In the genomic region with DNA sequence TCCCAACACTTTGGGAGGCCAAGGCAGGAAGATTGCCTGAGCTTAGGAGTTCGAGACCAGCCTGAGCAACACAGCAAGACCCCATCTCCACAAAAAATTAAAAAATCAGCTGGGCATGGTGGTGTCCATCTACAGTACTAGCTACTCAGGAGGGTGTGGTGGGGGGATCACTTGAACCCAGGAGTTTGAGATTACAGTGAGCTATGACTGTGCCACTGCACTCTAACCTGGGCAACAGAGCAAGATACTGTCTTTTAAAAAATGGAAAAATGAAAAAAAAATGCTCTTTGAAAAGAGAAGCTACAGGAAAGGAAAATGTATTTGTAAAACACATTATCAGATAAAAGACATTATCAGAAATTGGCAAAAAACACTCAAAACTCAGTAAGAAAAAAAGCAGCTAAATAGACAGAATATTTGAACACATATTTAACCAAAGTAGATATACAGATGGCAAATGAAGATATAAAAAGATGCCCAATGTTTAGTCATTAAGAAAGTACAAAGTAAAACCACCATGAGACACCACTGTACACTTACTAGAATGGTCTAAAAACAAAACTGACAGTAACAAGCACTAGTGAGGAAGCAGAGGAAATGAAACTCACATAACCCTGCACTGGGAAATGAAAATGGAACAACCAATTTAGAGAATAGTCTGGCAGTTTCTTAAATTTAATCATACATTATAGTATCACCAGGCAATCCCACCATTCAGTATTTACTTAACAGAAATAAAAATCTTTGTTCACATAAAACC, we compare ENCODE assay signal across 12 cellular contexts. TPM values are rescaled to one million over a fixed set of nuclear protein-coding genes. Genes with fewer than 3 reads are reported as not detected.
DNase-seq lines count a peak whose midpoint lies in the region; ATAC-seq, FAIRE-seq and TF ChIP-seq lines count a peak whose summit lies in the region.
"Had no signal": no experiment of that assay in that cellular context is flagged by ENCODE, and none has a peak within 500 bp of the region (broad histone marks: within the 10 kb centered on the region; RNA-seq: fewer than 3 reads in every experiment).

No MANE protein-coding gene starts in this region.

- no peaks in the 10 kb centered on the region for H3K27me3 Mint-ChIP-seq in CD4-positive, alpha-beta memory T cell
- H3K27me3 Mint-ChIP-seq in WTC11 (ENCODE audit: low read depth): no peaks in the 10 kb centered on the region

- H3K4me3 ChIP-seq in CD4-positive, alpha-beta memory T cell (ENCODE audit: low read length in 2 of 2): no peak overlapping the region
- H3K4me3 ChIP-seq in lower leg skin (ENCODE audit: low read depth, poor library complexity, severe bottlenecking): no peak overlapping the region

- H3K4me1 ChIP-seq in CD4-positive, alpha-beta memory T cell (ENCODE audit: insufficient read depth, low read length): peaks cover 4% of the 10 kb centered on the region

- TF ChIP-seq POLR2A in lower leg skin (IDR thresholded peaks at IDR 0.05): no peak

- CTCF ChIA-PET in CD4-positive, alpha-beta memory T cell (lab: Charles Lee; ENCODE audit: partially characterized antibody): interaction anchor here (0.9 to 2.1 kb wide), 9 partner anchors 9 to 563 kb away, joined by 3 to 7 read pairs (median 4); no protein-coding TSS in a partner anchor
- CTCF ChIA-PET in WTC11 (lab: Charles Lee): no interaction called here

- peaks cover 63% of the 10 kb centered on the region for H3K36me3 ChIP-seq in CD4-positive, alpha-beta memory T cell (ENCODE audit: insufficient read depth, low read length)

- peak overlapping the region in 6 of 7 donors; percentile 13 to 89 (median 56) for H3K27ac Mint-ChIP-seq in CD4-positive, alpha-beta memory T cell
- peak overlapping the region; percentile 52 for H3K27ac Mint-ChIP-seq in WTC11

- H3K36me3 Mint-ChIP-seq in CD4-positive, alpha-beta memory T cell: peaks cover 51 to 83% of the 10 kb centered on the region in 2 donors
- H3K36me3 Mint-ChIP-seq in WTC11: peaks cover 82% of the 10 kb centered on the region

- WGBS in lower leg skin, 2 donors: 100% methylated on average over 1 of the region's 1 CpG

- no peak for TF ChIP-seq CTCF in WTC11 (IDR thresholded peaks at IDR 0.05)
- TF ChIP-seq CTCF in lower leg skin (IDR thresholded peaks at IDR 0.05): no peak

- H3K9me3 ChIP-seq in CD4-positive, alpha-beta memory T cell (ENCODE audit: control insufficient read depth in 1 of 2, low read length in 2 of 2): no peaks in the 10 kb centered on the region

- no peaks in the 10 kb centered on the region for H3K9me3 Mint-ChIP-seq in CD4-positive, alpha-beta memory T cell
- no peaks in the 10 kb centered on the region for H3K9me3 Mint-ChIP-seq in WTC11

- DNase-seq in CD4-positive, alpha-beta memory T cell: no peak
- DNase-seq in GM19239 (ENCODE audit: insufficient read length, low spot score): peak; percentile 10
- DNase-seq in WTC11 (ENCODE audit: low spot score): no peak
- DNase-seq in urothelium cell line (ENCODE audit: low spot score): no peak
- no peak for DNase-seq in epidermal melanocyte (ENCODE audit: insufficient read length, low spot score)
- no peak for DNase-seq in lower leg skin (ENCODE audit: low spot score in 2 of 2)
- DNase-seq in NCI-H524 treated with DMSO at 0.1 percent for 48 hours (lab: John Stamatoyannopoulos, UW): no peak
- DNase-seq: activated CD8-positive, alpha-beta memory T cell treated with anti-CD3 and anti-CD28 coated beads, Interleukin-2, amount 50 U/mL, for 48 hours; DND-41; NCI-H1105; stimulated activated CD4-positive, alpha-beta T cell treated with anti-CD3 and anti-CD28 coated beads, Interleukin-15, amount 100 ng/mL, for 24 hours had no signal

- peak overlapping the region in 2 of 8 donors; percentile 2 to 19 for H3K4me3 Mint-ChIP-seq in CD4-positive, alpha-beta memory T cell
- H3K4me3 Mint-ChIP-seq in WTC11: no peak overlapping the region

- H3K27me3 ChIP-seq in CD4-positive, alpha-beta memory T cell (ENCODE audit: insufficient read depth, low read length): no peaks in the 10 kb centered on the region

- FAIRE-seq in GM19239 (lab: Jason Lieb, UNC) (peak; percentile 89), urothelium cell line (lab: Jason Lieb, UNC) (no peak)

- no peak overlapping the region for H3K27ac ChIP-seq in CD4-positive, alpha-beta memory T cell (ENCODE audit: low read depth, low read length)

- intact Hi-C loops in CD4-positive, alpha-beta memory T cell (cut with micrococcal nuclease): no loop called here
- intact Hi-C loops in lower leg skin (cut with DNase I; ENCODE audit: low total_unique reads): no loop called here

- ATAC-seq in HG03039 (IDR thresholded peaks at IDR 0.05; ENCODE audit: unreplicated experiment) (peak; percentile 97), WTC11 (no peak)

- peaks cover 15 to 25% (median 21%) of the 10 kb centered on the region in 4 donors for H3K4me1 Mint-ChIP-seq in CD4-positive, alpha-beta memory T cell
- H3K4me1 Mint-ChIP-seq in WTC11: no peaks in the 10 kb centered on the region

- POLR2A ChIA-PET in CD4-positive, alpha-beta memory T cell (lab: Charles Lee; ENCODE audit: partially characterized antibody): interaction anchor here (0.6 kb wide), 1 partner anchor 246 kb away, joined by 5 read pairs; no protein-coding TSS in a partner anchor
- POLR2A ChIA-PET in WTC11 (lab: Charles Lee): no interaction called here

TF ChIP-seq in WTC11, 78 proteins besides CTCF, POLR2A, EP300 and RAD21:
- TF ChIP-seq, protein P1, sequence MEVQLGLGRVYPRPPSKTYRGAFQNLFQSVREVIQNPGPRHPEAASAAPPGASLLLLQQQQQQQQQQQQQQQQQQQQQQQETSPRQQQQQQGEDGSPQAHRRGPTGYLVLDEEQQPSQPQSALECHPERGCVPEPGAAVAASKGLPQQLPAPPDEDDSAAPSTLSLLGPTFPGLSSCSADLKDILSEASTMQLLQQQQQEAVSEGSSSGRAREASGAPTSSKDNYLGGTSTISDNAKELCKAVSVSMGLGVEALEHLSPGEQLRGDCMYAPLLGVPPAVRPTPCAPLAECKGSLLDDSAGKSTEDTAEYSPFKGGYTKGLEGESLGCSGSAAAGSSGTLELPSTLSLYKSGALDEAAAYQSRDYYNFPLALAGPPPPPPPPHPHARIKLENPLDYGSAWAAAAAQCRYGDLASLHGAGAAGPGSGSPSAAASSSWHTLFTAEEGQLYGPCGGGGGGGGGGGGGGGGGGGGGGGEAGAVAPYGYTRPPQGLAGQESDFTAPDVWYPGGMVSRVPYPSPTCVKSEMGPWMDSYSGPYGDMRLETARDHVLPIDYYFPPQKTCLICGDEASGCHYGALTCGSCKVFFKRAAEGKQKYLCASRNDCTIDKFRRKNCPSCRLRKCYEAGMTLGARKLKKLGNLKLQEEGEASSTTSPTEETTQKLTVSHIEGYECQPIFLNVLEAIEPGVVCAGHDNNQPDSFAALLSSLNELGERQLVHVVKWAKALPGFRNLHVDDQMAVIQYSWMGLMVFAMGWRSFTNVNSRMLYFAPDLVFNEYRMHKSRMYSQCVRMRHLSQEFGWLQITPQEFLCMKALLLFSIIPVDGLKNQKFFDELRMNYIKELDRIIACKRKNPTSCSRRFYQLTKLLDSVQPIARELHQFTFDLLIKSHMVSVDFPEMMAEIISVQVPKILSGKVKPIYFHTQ (CRISPR knock-in tag; IDR thresholded peaks at IDR 0.05): no peak
- TF ChIP-seq ZNF121 (CRISPR knock-in tag; IDR thresholded peaks at IDR 0.05): peak; percentile 18; the same call in 1 of the 2 replicates
- TF ChIP-seq, protein P2, sequence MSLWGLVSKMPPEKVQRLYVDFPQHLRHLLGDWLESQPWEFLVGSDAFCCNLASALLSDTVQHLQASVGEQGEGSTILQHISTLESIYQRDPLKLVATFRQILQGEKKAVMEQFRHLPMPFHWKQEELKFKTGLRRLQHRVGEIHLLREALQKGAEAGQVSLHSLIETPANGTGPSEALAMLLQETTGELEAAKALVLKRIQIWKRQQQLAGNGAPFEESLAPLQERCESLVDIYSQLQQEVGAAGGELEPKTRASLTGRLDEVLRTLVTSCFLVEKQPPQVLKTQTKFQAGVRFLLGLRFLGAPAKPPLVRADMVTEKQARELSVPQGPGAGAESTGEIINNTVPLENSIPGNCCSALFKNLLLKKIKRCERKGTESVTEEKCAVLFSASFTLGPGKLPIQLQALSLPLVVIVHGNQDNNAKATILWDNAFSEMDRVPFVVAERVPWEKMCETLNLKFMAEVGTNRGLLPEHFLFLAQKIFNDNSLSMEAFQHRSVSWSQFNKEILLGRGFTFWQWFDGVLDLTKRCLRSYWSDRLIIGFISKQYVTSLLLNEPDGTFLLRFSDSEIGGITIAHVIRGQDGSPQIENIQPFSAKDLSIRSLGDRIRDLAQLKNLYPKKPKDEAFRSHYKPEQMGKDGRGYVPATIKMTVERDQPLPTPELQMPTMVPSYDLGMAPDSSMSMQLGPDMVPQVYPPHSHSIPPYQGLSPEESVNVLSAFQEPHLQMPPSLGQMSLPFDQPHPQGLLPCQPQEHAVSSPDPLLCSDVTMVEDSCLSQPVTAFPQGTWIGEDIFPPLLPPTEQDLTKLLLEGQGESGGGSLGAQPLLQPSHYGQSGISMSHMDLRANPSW (CRISPR knock-in tag; conservative IDR thresholded peaks at IDR 0.05; ENCODE audit: low read depth): no peak
- TF ChIP-seq, protein P3, sequence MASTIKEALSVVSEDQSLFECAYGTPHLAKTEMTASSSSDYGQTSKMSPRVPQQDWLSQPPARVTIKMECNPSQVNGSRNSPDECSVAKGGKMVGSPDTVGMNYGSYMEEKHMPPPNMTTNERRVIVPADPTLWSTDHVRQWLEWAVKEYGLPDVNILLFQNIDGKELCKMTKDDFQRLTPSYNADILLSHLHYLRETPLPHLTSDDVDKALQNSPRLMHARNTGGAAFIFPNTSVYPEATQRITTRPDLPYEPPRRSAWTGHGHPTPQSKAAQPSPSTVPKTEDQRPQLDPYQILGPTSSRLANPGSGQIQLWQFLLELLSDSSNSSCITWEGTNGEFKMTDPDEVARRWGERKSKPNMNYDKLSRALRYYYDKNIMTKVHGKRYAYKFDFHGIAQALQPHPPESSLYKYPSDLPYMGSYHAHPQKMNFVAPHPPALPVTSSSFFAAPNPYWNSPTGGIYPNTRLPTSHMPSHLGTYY (CRISPR knock-in tag; IDR thresholded peaks at IDR 0.05): no peak

RNA-seq across cellular contexts. Expression of a gene that starts 40.5 kb away (rescaled TPM):
- total RNA-seq in CD4-positive, alpha-beta memory T cell: 10 to 100 TPM; 17.8 to 18.2 TPM
- polyA plus RNA-seq in CD4-positive, alpha-beta memory T cell: 10 to 100 TPM; 20.3 to 31.8 TPM
- 25.4 to 27.5 TPM (median 25.9 TPM) in 3 replicates for total RNA-seq in WTC11 (2021)
- total RNA-seq in lower leg skin: 10 to 100 TPM; 17.3 to 24.0 (median 22.7) TPM
